In the genomic region with DNA sequence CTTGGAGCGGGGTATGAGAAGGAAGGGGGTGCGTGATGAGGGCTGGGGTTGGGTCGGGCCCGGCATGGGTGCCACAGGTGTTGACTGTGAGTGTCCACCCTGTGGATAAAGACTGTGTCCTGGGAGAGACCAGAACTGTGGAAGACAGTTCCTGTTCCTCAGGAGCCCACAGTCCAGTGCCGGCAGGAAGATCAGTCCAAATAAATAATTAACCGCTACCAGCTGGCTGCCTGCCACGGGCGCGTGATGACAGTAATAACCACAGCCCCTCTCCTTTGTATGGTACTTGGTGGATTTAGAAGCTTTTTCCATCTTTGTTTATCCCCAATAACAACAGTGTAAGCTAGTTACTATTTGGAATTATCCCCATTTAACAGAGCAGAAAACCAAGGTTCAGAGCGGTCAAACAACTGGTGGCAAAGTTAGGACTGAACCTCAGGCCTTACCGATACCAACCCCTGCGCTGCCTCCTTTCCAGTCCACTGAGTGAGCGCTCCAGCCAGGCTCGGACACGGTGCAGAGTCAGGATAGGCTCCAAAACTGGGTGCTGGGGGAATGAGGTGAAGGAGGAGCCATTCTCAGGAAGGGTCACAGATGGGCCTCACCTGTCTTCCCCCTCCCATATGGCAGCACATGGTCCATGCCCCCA, we compare ENCODE assay signal across 10 cellular contexts. TPM values are rescaled to one million over a fixed set of nuclear protein-coding genes. Genes with fewer than 3 reads are reported as not detected.
DNase-seq lines count a peak whose midpoint lies in the region; ATAC-seq and TF ChIP-seq lines count a peak whose summit lies in the region.
"Had no signal": no experiment of that assay in that cellular context is flagged by ENCODE, and none has a peak within 500 bp of the region (broad histone marks: within the 10 kb centered on the region; RNA-seq: fewer than 3 reads in every experiment).

No MANE protein-coding gene starts in this region.

- peak overlapping the region; percentile 98 for H3K27ac ChIP-seq in suprapubic skin

- H3K4me1 ChIP-seq in suprapubic skin, result peaks cover 76% of the 10 kb centered on the region

- H3K27me3 ChIP-seq in suprapubic skin, result no peaks in the 10 kb centered on the region

- TF ChIP-seq CTCF in suprapubic skin (IDR thresholded peaks at IDR 0.05), result no peak

- H3K4me3 ChIP-seq in suprapubic skin, result peak overlapping the region; percentile 21

- TF ChIP-seq EP300 in suprapubic skin (IDR thresholded peaks at IDR 0.05), result no peak

- no peaks in the 10 kb centered on the region for H3K9me3 ChIP-seq in suprapubic skin

- DNase-seq in NCI-H1417 (lab: John Stamatoyannopoulos, UW), result peak in 2 of 3 experiments; percentile 5 to 33
- DNase-seq in NCI-H1417 treated with DMSO at 0.1 percent for 48 hours (lab: John Stamatoyannopoulos, UW), result no peak
- peak; percentile 66 for DNase-seq in astrocyte of the hippocampus (ENCODE audit: low read depth, low spot score)
- peak; percentile 50 for DNase-seq in left kidney (ENCODE audit: low read depth, low spot score)
- DNase-seq in suprapubic skin (ENCODE audit: low spot score in 2 of 2), result no peak
- DNase-seq in stimulated activated CD4-positive, alpha-beta T cell treated with anti-CD3 and anti-CD28 coated beads, Interleukin-4, amount 100 ng/mL, for 4 hours, result no peak
- no peak for DNase-seq in cortex of kidney (lab: John Stamatoyannopoulos, UW)
- DNase-seq: activated CD4-positive, alpha-beta memory T cell treated with anti-CD3 and anti-CD28 coated beads for 36 hours; naive thymus-derived CD4-positive, alpha-beta T cell had no signal

- ATAC-seq in GM21825 (IDR thresholded peaks at IDR 0.05; ENCODE audit: unreplicated experiment), result no peak
- ATAC-seq: naive thymus-derived CD4-positive, alpha-beta T cell had no signal

- WGBS in suprapubic skin, result 52% methylated on average over 15 of the region's 15 CpGs

- no peak for TF ChIP-seq POLR2A in suprapubic skin (IDR thresholded peaks at IDR 0.05)

- no peaks in the 10 kb centered on the region for H3K36me3 ChIP-seq in suprapubic skin

RNA-seq across cellular contexts. Expression of gene ZMIZ1, which starts 5.1 kb away (rescaled TPM):
- 100 to 1,000 TPM in 1 of 4 donors, 10 to 100 TPM in 3; 71.9 to 104 (median 79.5) TPM for total RNA-seq in suprapubic skin

Comparison
In these comparisons a context has a peak if more than half of its experiments do, and no peak if none do; other contexts are left out.
1. DNase-seq: peak in NCI-H1417 (2 of 3), astrocyte of the hippocampus (single experiment) and left kidney (single experiment); none in NCI-H1417 treated with DMSO at 0.1 percent for 48 hours (single experiment), suprapubic skin (0 of 2), stimulated activated CD4-positive, alpha-beta T cell treated with anti-CD3 and anti-CD28 coated beads, Interleukin-4, amount 100 ng/mL, for 4 hours (0 of 2) and cortex of kidney (single experiment).